In genomic region chr2:75180476-75180875, GRCh38 we compare ENCODE assay signal across 1 cellular context.
TF ChIP-seq lines count a peak whose summit lies in the region.

No MANE protein-coding gene starts in this region.

TF ChIP-seq in HepG2, 621 proteins besides CTCF, POLR2A, EP300 and RAD21:
- no peak for TF ChIP-seq ZNF318 (CRISPR knock-in tag; IDR thresholded peaks at IDR 0.05)
- TF ChIP-seq RFX1 (IDR thresholded peaks at IDR 0.05): no peak
- TF ChIP-seq ZNF7 (CRISPR knock-in tag; IDR thresholded peaks at IDR 0.05): 0 out of 2 replicates have a peak, but pooled peaks have one; percentile 38
- TF ChIP-seq SMARCE1 (IDR thresholded peaks at IDR 0.05; ENCODE audit: borderline replicate concordance): no peak
- no peak for TF ChIP-seq HOXA7 (CRISPR knock-in tag; IDR thresholded peaks at IDR 0.05)
- TF ChIP-seq ZNF784 (CRISPR knock-in tag; IDR thresholded peaks at IDR 0.05; ENCODE audit: borderline replicate concordance): no peak
